ENCODE assay signal across 2 cellular contexts in genomic region chr3:112765531-112765930, GRCh38.
A peak's percentile ranks its signal among the peaks of the same experiment; 100 is the strongest.
TF ChIP-seq lines count a peak whose summit lies in the region.

No MANE protein-coding gene starts in this region.

TF ChIP-seq in IMR-90, 13 proteins besides CTCF, POLR2A, EP300 and RAD21:
- TF ChIP-seq BHLHE40 (IDR thresholded peaks at IDR 0.05; ENCODE audit: low read depth, low read length) (no peak), MXI1 (IDR thresholded peaks at IDR 0.05; ENCODE audit: borderline replicate concordance, low read depth, low read length) (no peak), CEBPB (IDR thresholded peaks at IDR 0.05; ENCODE audit: low read depth, low read length) (0 out of 2 replicates have a peak, but pooled peaks have one; percentile 4)

TF ChIP-seq in HepG2, 621 proteins besides CTCF, POLR2A, EP300 and RAD21:
- TF ChIP-seq ZSCAN29 (CRISPR knock-in tag; conservative IDR thresholded peaks at IDR 0.05) (no peak), SOX6 (IDR thresholded peaks at IDR 0.05) (no peak), SOX6 (CRISPR knock-in tag; IDR thresholded peaks at IDR 0.05) (no peak), ATAD3A (CRISPR knock-in tag; IDR thresholded peaks at IDR 0.05) (no peak), GATAD2A (CRISPR knock-in tag; IDR thresholded peaks at IDR 0.05) (no peak), ZNF207 (IDR thresholded peaks at IDR 0.05; ENCODE audit: borderline replicate concordance) (no peak), DBP (CRISPR knock-in tag; IDR thresholded peaks at IDR 0.05; ENCODE audit: not compliant biosample characterization) (no peak), SIX1 (CRISPR knock-in tag; IDR thresholded peaks at IDR 0.05; ENCODE audit: borderline replicate concordance) (no peak), ZNF777 (CRISPR knock-in tag; IDR thresholded peaks at IDR 0.05) (no peak), ISX (CRISPR knock-in tag; conservative IDR thresholded peaks at IDR 0.05) (no peak), SETDB1 (CRISPR knock-in tag; IDR thresholded peaks at IDR 0.05; ENCODE audit: borderline replicate concordance) (no peak), ELF4 (CRISPR knock-in tag; IDR thresholded peaks at IDR 0.05; ENCODE audit: borderline replicate concordance) (no peak), SSRP1 (CRISPR knock-in tag; IDR thresholded peaks at IDR 0.05) (no peak), JARID2 (CRISPR knock-in tag; IDR thresholded peaks at IDR 0.05; ENCODE audit: insufficient replicate concordance) (no peak), ZNF264 (CRISPR knock-in tag; IDR thresholded peaks at IDR 0.05) (no peak), ZNF281 (CRISPR knock-in tag; IDR thresholded peaks at IDR 0.05; ENCODE audit: borderline replicate concordance) (no peak), ZBTB26 (CRISPR knock-in tag; IDR thresholded peaks at IDR 0.05; ENCODE audit: borderline replicate concordance) (no peak)
